Comparison of ENCODE assay signal across 13 cellular contexts in genomic region chr10:24255907-24256306, GRCh38. TPM values are rescaled to one million over a fixed set of nuclear protein-coding genes. Genes with fewer than 3 reads are reported as not detected.
DNase-seq lines count a peak whose midpoint lies in the region; ATAC-seq and TF ChIP-seq lines count a peak whose summit lies in the region.
"Had no signal": no experiment of that assay in that cellular context is flagged by ENCODE, and none has a peak within 500 bp of the region (broad histone marks: within the 10 kb centered on the region; RNA-seq: fewer than 3 reads in every experiment).

No MANE protein-coding gene starts in this region.

- peak overlapping the region; percentile 33 for H3K9ac ChIP-seq in parathyroid adenoma

- H3F3A ChIP-seq in GM23338 (replicated peaks; ENCODE audit: low read depth): no peaks in the 10 kb centered on the region

- 0 out of 2 replicates have a peak, but pooled peaks cover 4% of the 10 kb centered on the region for H3K79me2 ChIP-seq in GM23338 (replicated peaks; ENCODE audit: insufficient read depth)
- H3K79me2 ChIP-seq in parathyroid adenoma: peaks cover 33% of the 10 kb centered on the region

- H3K4me1 Mint-ChIP-seq in GM23338: peaks cover 48% of the 10 kb centered on the region
- H3K4me1 Mint-ChIP-seq in CD8-positive, alpha-beta memory T cell: no peaks in the 10 kb centered on the region
- H3K4me1 Mint-ChIP-seq in activated CD4-positive, alpha-beta memory T cell treated with anti-CD3 and anti-CD28 coated beads for 36 hours (ENCODE audit: low read depth): no peaks in the 10 kb centered on the region
- H3K4me1 Mint-ChIP-seq: CD14-positive monocyte had no signal

- no peaks in the 10 kb centered on the region for H4K20me1 ChIP-seq in GM23338 (replicated peaks; ENCODE audit: insufficient read depth)

- no peaks in the 10 kb centered on the region for H3K9me3 ChIP-seq in RWPE2 (ENCODE audit: severe bottlenecking)
- no peaks in the 10 kb centered on the region for H3K9me3 ChIP-seq in parathyroid adenoma (ENCODE audit: control insufficient read depth, low read length)
- H3K9me3 ChIP-seq in CD8-positive, alpha-beta memory T cell (ENCODE audit: low read length): no peaks in the 10 kb centered on the region
- no peaks in the 10 kb centered on the region for H3K9me3 ChIP-seq in MG63
- H3K9me3 ChIP-seq: colonic mucosa had no signal

- no peak overlapping the region for H3K4me3 ChIP-seq in GM23338
- H3K4me3 ChIP-seq in RWPE2 (ENCODE audit: severe bottlenecking): peak overlapping the region; percentile 39
- H3K4me3 ChIP-seq in parathyroid adenoma (ENCODE audit: low read depth, low read length): peak overlapping the region; percentile 48
- H3K4me3 ChIP-seq in CD8-positive, alpha-beta memory T cell (ENCODE audit: low read length): no peak overlapping the region
- H3K4me3 ChIP-seq in MG63: no peak overlapping the region
- H3K4me3 ChIP-seq: colonic mucosa, GM12878 had no signal

- H2AFZ ChIP-seq in GM23338 (no peak overlapping the region), parathyroid adenoma (peak overlapping the region; percentile 44)

- no peaks in the 10 kb centered on the region for H3K36me3 Mint-ChIP-seq in GM23338 (ENCODE audit: low read depth)
- no peaks in the 10 kb centered on the region for H3K36me3 Mint-ChIP-seq in CD8-positive, alpha-beta memory T cell
- H3K36me3 Mint-ChIP-seq in activated CD4-positive, alpha-beta memory T cell treated with anti-CD3 and anti-CD28 coated beads for 36 hours: no peaks in the 10 kb centered on the region
- H3K36me3 Mint-ChIP-seq: CD14-positive monocyte had no signal

- no peak for TF ChIP-seq CTCF in GM23338 (conservative IDR thresholded peaks at IDR 0.05; ENCODE audit: low read depth in 2 of 2)
- TF ChIP-seq CTCF in RWPE2 (IDR thresholded peaks at IDR 0.05; ENCODE audit: poor library complexity, severe bottlenecking): no peak
- TF ChIP-seq CTCF in foreskin keratinocyte (conservative IDR thresholded peaks at IDR 0.05): peak; percentile 10
- TF ChIP-seq CTCF in parathyroid adenoma (IDR thresholded peaks at IDR 0.05): no peak

- H3K4me2 ChIP-seq in GM23338 (peak overlapping the region; percentile 17; the same call in 1 of the 2 replicates), parathyroid adenoma (ENCODE audit: low read length) (peak overlapping the region; percentile 56)

- peaks cover 40% of the 10 kb centered on the region for H3K4me1 ChIP-seq in GM23338 (ENCODE audit: insufficient read depth)
- peaks cover 23% of the 10 kb centered on the region for H3K4me1 ChIP-seq in RWPE2 (ENCODE audit: insufficient read depth, poor library complexity, severe bottlenecking)
- peaks cover 32% of the 10 kb centered on the region for H3K4me1 ChIP-seq in foreskin keratinocyte
- H3K4me1 ChIP-seq in parathyroid adenoma: peaks cover 78% of the 10 kb centered on the region
- no peaks in the 10 kb centered on the region for H3K4me1 ChIP-seq in CD8-positive, alpha-beta memory T cell (ENCODE audit: insufficient read depth, low read length)
- H3K4me1 ChIP-seq: colonic mucosa had no signal

- H3K27me3 Mint-ChIP-seq in GM23338 (ENCODE audit: insufficient read depth, low read depth, poor library complexity): peaks cover 8% of the 10 kb centered on the region
- H3K27me3 Mint-ChIP-seq in CD8-positive, alpha-beta memory T cell: no peaks in the 10 kb centered on the region
- H3K27me3 Mint-ChIP-seq in activated CD4-positive, alpha-beta memory T cell treated with anti-CD3 and anti-CD28 coated beads for 36 hours: no peaks in the 10 kb centered on the region

- H3K9me2 ChIP-seq in GM23338 (ENCODE audit: insufficient read depth): no peaks in the 10 kb centered on the region

- intact Hi-C loops in activated CD4-positive, alpha-beta memory T cell treated with anti-CD3 and anti-CD28 coated beads for 36 hours (cut with micrococcal nuclease): no loop called here

- H3K4me3 Mint-ChIP-seq in GM23338: peak overlapping the region; percentile 23; the same call in 1 of the 3 replicates
- H3K4me3 Mint-ChIP-seq in CD8-positive, alpha-beta memory T cell: no peak overlapping the region
- no peak overlapping the region for H3K4me3 Mint-ChIP-seq in activated CD4-positive, alpha-beta memory T cell treated with anti-CD3 and anti-CD28 coated beads for 36 hours
- H3K4me3 Mint-ChIP-seq: CD14-positive monocyte had no signal

- peak overlapping the region; percentile 37 for H3K27ac Mint-ChIP-seq in GM23338
- no peak overlapping the region for H3K27ac Mint-ChIP-seq in CD8-positive, alpha-beta memory T cell
- H3K27ac Mint-ChIP-seq in activated CD4-positive, alpha-beta memory T cell treated with anti-CD3 and anti-CD28 coated beads for 36 hours: no peak overlapping the region
- H3K27ac Mint-ChIP-seq: CD14-positive monocyte had no signal

- H3K9me3 Mint-ChIP-seq in GM23338: no peaks in the 10 kb centered on the region
- H3K9me3 Mint-ChIP-seq in CD8-positive, alpha-beta memory T cell: no peaks in the 10 kb centered on the region
- H3K9me3 Mint-ChIP-seq in activated CD4-positive, alpha-beta memory T cell treated with anti-CD3 and anti-CD28 coated beads for 36 hours: no peaks in the 10 kb centered on the region

- H3K27me3 ChIP-seq in GM23338 (ENCODE audit: insufficient read depth) (no peaks in the 10 kb centered on the region), RWPE2 (ENCODE audit: insufficient read depth, poor library complexity, severe bottlenecking) (no peaks in the 10 kb centered on the region), foreskin keratinocyte (no peaks in the 10 kb centered on the region), parathyroid adenoma (ENCODE audit: control insufficient read depth, insufficient read depth, low read length) (no peaks in the 10 kb centered on the region), MG63 (no peaks in the 10 kb centered on the region)
- no peaks in the 10 kb centered on the region for H3K27me3 ChIP-seq in CD8-positive, alpha-beta memory T cell (ENCODE audit: insufficient read depth, low read length, poor library complexity, severe bottlenecking)
- H3K27me3 ChIP-seq: colonic mucosa had no signal

- H3K36me3 ChIP-seq in GM23338 (ENCODE audit: insufficient read depth): no peaks in the 10 kb centered on the region
- H3K36me3 ChIP-seq in RWPE2 (ENCODE audit: low read depth): peaks cover 12% of the 10 kb centered on the region; the same call in 1 of the 2 replicates
- no peaks in the 10 kb centered on the region for H3K36me3 ChIP-seq in parathyroid adenoma (ENCODE audit: control insufficient read depth, insufficient read depth, low read length)
- no peaks in the 10 kb centered on the region for H3K36me3 ChIP-seq in CD8-positive, alpha-beta memory T cell (ENCODE audit: insufficient read depth, low read length)
- H3K36me3 ChIP-seq in MG63: no peaks in the 10 kb centered on the region
- H3K36me3 ChIP-seq: colonic mucosa had no signal

- CTCF ChIA-PET in CD8-positive, alpha-beta memory T cell (lab: Charles Lee): no interaction called here
- CTCF ChIA-PET in activated CD4-positive, alpha-beta memory T cell treated with anti-CD3 and anti-CD28 coated beads for 36 hours (lab: Charles Lee): no interaction called here

- H3K27ac ChIP-seq in GM23338 (ENCODE audit: low read depth) (no peak overlapping the region), RWPE2 (ENCODE audit: poor library complexity, severe bottlenecking) (peak overlapping the region; percentile 92), foreskin keratinocyte (peak overlapping the region; percentile 90), parathyroid adenoma (peak overlapping the region; percentile 97)
- H3K27ac ChIP-seq in CD8-positive, alpha-beta memory T cell (ENCODE audit: low read depth, low read length): no peak overlapping the region
- H3K27ac ChIP-seq: colonic mucosa had no signal

- ATAC-seq in GM23338: no peak; the same call in 2 of the 3 replicates
- ATAC-seq in RWPE2 (ENCODE audit: low read depth): peak; percentile 84
- ATAC-seq in foreskin keratinocyte: peak; percentile 85
- no peak for ATAC-seq in HG02840 (IDR thresholded peaks at IDR 0.05; ENCODE audit: low FRiP score, unreplicated experiment)
- ATAC-seq: GM12878 had no signal

- no peak for DNase-seq in GM23338 (ENCODE audit: low spot score)
- peak; percentile 90 for DNase-seq in RWPE2 (ENCODE audit: low spot score)
- peak; percentile 93 to 97 for DNase-seq in foreskin keratinocyte
- DNase-seq in CD8-positive, alpha-beta memory T cell: no peak
- no peak for DNase-seq in MG63
- no peak for DNase-seq in activated CD4-positive, alpha-beta memory T cell treated with anti-CD3 and anti-CD28 coated beads for 36 hours
- DNase-seq: activated T-cell treated with anti-CD3 and anti-CD28 coated beads, Interleukin-2, amount 50 U/mL, for 48 hours; colonic mucosa; hippocampal formation had no signal

- POLR2A ChIA-PET in CD8-positive, alpha-beta memory T cell (lab: Charles Lee): no interaction called here
- POLR2A ChIA-PET in activated CD4-positive, alpha-beta memory T cell treated with anti-CD3 and anti-CD28 coated beads for 36 hours (lab: Charles Lee): no interaction called here

TF ChIP-seq in GM23338, 12 proteins besides CTCF, POLR2A, EP300 and RAD21 (continues in another document):
- TF ChIP-seq POLR2AphosphoS5 (IDR thresholded peaks at IDR 0.05; ENCODE audit: low read depth) (no peak), STAT1 (IDR thresholded peaks at IDR 0.05; ENCODE audit: unreplicated experiment) (no peak), ETS1 (IDR thresholded peaks at IDR 0.05) (no peak), EZH2phosphoT487 (IDR thresholded peaks at IDR 0.05; ENCODE audit: unreplicated experiment) (no peak), ZNF114 (CRISPR knock-in tag; IDR thresholded peaks at IDR 0.05) (no peak), CREB1 (CRISPR knock-in tag; IDR thresholded peaks at IDR 0.05; ENCODE audit: low read depth) (no peak), NANOG (IDR thresholded peaks at IDR 0.05; ENCODE audit: borderline replicate concordance) (no peak), ZNF331 (CRISPR knock-in tag; IDR thresholded peaks at IDR 0.05; ENCODE audit: low read depth) (no peak)

RNA-seq across cellular contexts. Expression of gene KIAA1217, which starts 47.0 kb away (rescaled TPM):
- total RNA-seq in GM23338 (2014; rRNA removed; shearing (Covaris generic)): 9.1 and 17.7 TPM in 2 replicates
- 6.0 and 6.4 TPM in 2 replicates for polyA plus RNA-seq in GM23338 (2016; fragmentation: Nextera tagmentation; extraction: Ambion mirVana)
- 17.1 and 17.5 TPM in 2 replicates for total RNA-seq in foreskin keratinocyte
- polyA plus RNA-seq in foreskin keratinocyte: 3.2 and 4.1 TPM in 2 replicates
- total RNA-seq in CD8-positive, alpha-beta memory T cell: under 1 TPM in 1 of 2 experiments, not detected in 1; 0.20 TPM
- polyA plus RNA-seq in CD8-positive, alpha-beta memory T cell: not detected
- 1.7 and 6.4 TPM in 2 replicates for total RNA-seq in MG63 (2014; rRNA removed; shearing (Covaris generic); ENCODE audit: low replicate concordance)
- 1 to 10 TPM in 1 of 2 experiments, under 1 TPM in 1; 0.31 to 1.1 TPM for total RNA-seq in activated CD4-positive, alpha-beta memory T cell treated with anti-CD3 and anti-CD28 coated beads for 36 hours
- polyA plus RNA-seq: CD14-positive monocyte had no signal

Comparison
In these comparisons a context has a peak if more than half of its experiments do, and no peak if none do; other contexts are left out.
1. ATAC-seq: peak in RWPE2 (single experiment) and foreskin keratinocyte (single experiment); none in GM23338 (single experiment) and HG02840 (single experiment).
2. DNase-seq: peak in RWPE2 (single experiment) and foreskin keratinocyte (2 of 2); none in GM23338 (single experiment), CD8-positive, alpha-beta memory T cell (0 of 5), MG63 (single experiment) and activated CD4-positive, alpha-beta memory T cell treated with anti-CD3 and anti-CD28 coated beads for 36 hours (single experiment).
3. H3K27ac ChIP-seq: peak in RWPE2 (single experiment), foreskin keratinocyte (single experiment) and parathyroid adenoma (single experiment); none in GM23338 (single experiment) and CD8-positive, alpha-beta memory T cell (single experiment).
4. H3K4me3 ChIP-seq: peak in RWPE2 (single experiment) and parathyroid adenoma (single experiment); none in GM23338 (single experiment), CD8-positive, alpha-beta memory T cell (single experiment) and MG63 (single experiment).